Comparison of ENCODE assay signal across 23 cellular contexts in the genomic region with DNA sequence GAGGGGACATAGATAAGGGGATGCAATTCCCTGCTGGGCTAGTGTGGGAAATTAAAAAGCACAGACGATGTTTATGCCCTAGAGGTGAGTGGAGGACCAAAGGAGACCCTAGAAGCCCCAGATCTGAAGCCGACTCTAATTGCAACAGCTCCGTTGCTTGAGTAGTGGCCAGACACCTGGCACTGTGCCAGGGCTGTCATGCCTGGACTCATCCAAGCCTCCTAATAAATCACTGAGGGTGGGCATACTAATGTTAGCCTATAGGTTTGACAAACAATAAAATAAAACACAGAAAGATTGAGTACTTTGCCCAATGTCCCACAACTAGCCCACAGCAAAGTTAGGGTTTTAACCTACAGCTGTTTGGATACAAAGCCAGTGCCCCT.
A peak's percentile ranks its signal among the peaks of the same experiment; 100 is the strongest.
DNase-seq lines count a peak whose midpoint lies in the region; ATAC-seq and TF ChIP-seq lines count a peak whose summit lies in the region.
"Had no signal": no experiment of that assay in that cellular context is flagged by ENCODE, and none has a peak within 500 bp of the region (broad histone marks: within the 10 kb centered on the region; RNA-seq: fewer than 3 reads in every experiment).

No MANE protein-coding gene starts in this region.

- H3K4me1 ChIP-seq in HEK293 (ENCODE audit: control insufficient read depth, insufficient read depth, low read length), result no peaks in the 10 kb centered on the region
- H3K4me1 ChIP-seq: BLaER1 had no signal

- ATAC-seq in activated CD4-positive, CD25-positive, alpha-beta regulatory T cell treated with anti-CD3 and anti-CD28 coated beads, Interleukin-2, amount 50 U/mL, for 24 hours, result no peak
- ATAC-seq: activated CD8-positive, alpha-beta T cell treated with anti-CD3 and anti-CD28 coated beads, Interleukin-2, amount 10 ng/mL, durations not matched to agents 7 days and 5 days had no signal

- TF ChIP-seq CTCF in HEK293 (tag by site-specific recombination; IDR thresholded peaks at IDR 0.05), result no peak

- H3K4me3 ChIP-seq in HEK293 (ENCODE audit: low read depth, low read length), result no peak overlapping the region
- H3K4me3 ChIP-seq: A549, BLaER1, cardiac muscle cell, hepatocyte, lung, SK-N-MC had no signal

- H3K36me3 ChIP-seq in HEK293 (ENCODE audit: control insufficient read depth in 2 of 2, insufficient read depth in 1 of 2, low read length in 2 of 2), result no peaks in the 10 kb centered on the region
- H3K36me3 ChIP-seq: BLaER1, cardiac muscle cell had no signal

- H3K9me3 ChIP-seq in HEK293 (ENCODE audit: control insufficient read depth, insufficient read depth, low read depth, low read length), result no peaks in the 10 kb centered on the region
- H3K9me3 ChIP-seq: A549, BLaER1 had no signal

- CTCF ChIA-PET in HEK293 (lab: Yijun Ruan, JAX), result interaction anchor here (0.7 to 2.4 kb wide), 5 partner anchors 11 to 909 kb away, joined by 3 to 9 read pairs (median 4); no protein-coding TSS in a partner anchor

- POLR2A ChIA-PET in HEK293 (lab: Yijun Ruan, JAX), result no interaction called here

- no peak overlapping the region for H3K27ac ChIP-seq in HEK293 (ENCODE audit: extremely low read depth, low read depth, low read length)
- H3K27ac ChIP-seq: BLaER1, cardiac muscle cell, epithelial cell of prostate, hepatocyte, KMS-11, SK-N-MC had no signal

- DNase-seq in NCI-H2196 (lab: John Stamatoyannopoulos, UW; ENCODE audit: unreplicated experiment), result peak; percentile 15
- no peak for DNase-seq in NCI-H2196 treated with DMSO at 0.1 percent for 48 hours (lab: John Stamatoyannopoulos, UW; ENCODE audit: unreplicated experiment)
- DNase-seq in NCI-H2227 treated with DMSO at 0.1 percent for 48 hours (lab: John Stamatoyannopoulos, UW), result peak; percentile 67
- DNase-seq in kidney tubule cell (ENCODE audit: low spot score), result peak; percentile 50
- no peak for DNase-seq in activated CD4-positive, CD25-positive, alpha-beta regulatory T cell (lab: John Stamatoyannopoulos, UW)
- DNase-seq in islet precursor cell, result no peak
- DNase-seq: activated B cell treated with CpG ODN at 0.5 μM for 24 hours; activated CD8-positive, alpha-beta T cell treated with anti-CD3 and anti-CD28 coated beads, Interleukin-2, amount 10 ng/mL, durations not matched to agents 7 days and 5 days; activated naive CD4-positive, alpha-beta T cell; activated T-cell treated with anti-CD3 and anti-CD28 coated beads, Interleukin-2, amount 50 U/mL, for 1 hour; foreskin fibroblast; NCI-H2107; T-helper 9 cell had no signal

TF ChIP-seq in HEK293, 187 proteins besides CTCF, POLR2A, EP300 and RAD21:
- TF ChIP-seq GLI2 (tag by site-specific recombination; IDR thresholded peaks at IDR 0.05; ENCODE audit: borderline replicate concordance, low read depth) (peak; percentile 8; the same call in 1 of the 2 replicates), ZBTB21 (tag by site-specific recombination; IDR thresholded peaks at IDR 0.05) (no peak), ZNF776 (tag by site-specific recombination; IDR thresholded peaks at IDR 0.05; ENCODE audit: borderline replicate concordance) (peak; percentile 34; the same call in 1 of the 2 replicates), ZNF558 (tag by site-specific recombination; IDR thresholded peaks at IDR 0.05) (0 out of 2 replicates have a peak, but pooled peaks have one; percentile 18), ZNF184 (tag by site-specific recombination; IDR thresholded peaks at IDR 0.05) (peak; percentile 82; the same call in 1 of the 2 replicates), ZNF626 (tag by site-specific recombination; IDR thresholded peaks at IDR 0.05) (peak; percentile 67; the same call in 1 of the 2 replicates), ZNF529 (tag by site-specific recombination; IDR thresholded peaks at IDR 0.05; ENCODE audit: insufficient replicate concordance) (no peak), SP7 (tag by site-specific recombination; IDR thresholded peaks at IDR 0.05) (peak; percentile 44; the same call in 1 of the 2 replicates), ZNF133 (tag by site-specific recombination; IDR thresholded peaks at IDR 0.05) (no peak), ZNF677 (tag by site-specific recombination; IDR thresholded peaks at IDR 0.05) (0 out of 2 replicates have a peak, but pooled peaks have one; percentile 26), ZBTB49 (tag by site-specific recombination; IDR thresholded peaks at IDR 0.05; ENCODE audit: low read depth) (no peak), ZNF549 (tag by site-specific recombination; IDR thresholded peaks at IDR 0.05) (0 out of 2 replicates have a peak, but pooled peaks have one; percentile 36), KLF10 (tag by site-specific recombination; IDR thresholded peaks at IDR 0.05) (peak; percentile 52), ZNF660 (tag by site-specific recombination; IDR thresholded peaks at IDR 0.05) (peak; percentile 87), ZNF544 (tag by site-specific recombination; IDR thresholded peaks at IDR 0.05) (peak; percentile 66; the same call in 1 of the 2 replicates), ZNF561 (tag by site-specific recombination; IDR thresholded peaks at IDR 0.05; ENCODE audit: borderline replicate concordance) (peak; percentile 89; the same call in 1 of the 2 replicates), ZNF37A (tag by site-specific recombination; IDR thresholded peaks at IDR 0.05) (peak; percentile 70; the same call in 1 of the 2 replicates), ZNF214 (tag by site-specific recombination; IDR thresholded peaks at IDR 0.05; ENCODE audit: borderline replicate concordance) (peak; percentile 53; the same call in 1 of the 2 replicates), ZNF785 (tag by site-specific recombination; IDR thresholded peaks at IDR 0.05) (no peak)
- TF ChIP-seq, protein P1, sequence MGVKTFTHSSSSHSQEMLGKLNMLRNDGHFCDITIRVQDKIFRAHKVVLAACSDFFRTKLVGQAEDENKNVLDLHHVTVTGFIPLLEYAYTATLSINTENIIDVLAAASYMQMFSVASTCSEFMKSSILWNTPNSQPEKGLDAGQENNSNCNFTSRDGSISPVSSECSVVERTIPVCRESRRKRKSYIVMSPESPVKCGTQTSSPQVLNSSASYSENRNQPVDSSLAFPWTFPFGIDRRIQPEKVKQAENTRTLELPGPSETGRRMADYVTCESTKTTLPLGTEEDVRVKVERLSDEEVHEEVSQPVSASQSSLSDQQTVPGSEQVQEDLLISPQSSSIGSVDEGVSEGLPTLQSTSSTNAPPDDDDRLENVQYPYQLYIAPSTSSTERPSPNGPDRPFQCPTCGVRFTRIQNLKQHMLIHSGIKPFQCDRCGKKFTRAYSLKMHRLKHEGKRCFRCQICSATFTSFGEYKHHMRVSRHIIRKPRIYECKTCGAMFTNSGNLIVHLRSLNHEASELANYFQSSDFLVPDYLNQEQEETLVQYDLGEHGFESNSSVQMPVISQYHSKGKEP (tag by site-specific recombination; IDR thresholded peaks at IDR 0.05), result peak; percentile 74
- TF ChIP-seq, protein P2, sequence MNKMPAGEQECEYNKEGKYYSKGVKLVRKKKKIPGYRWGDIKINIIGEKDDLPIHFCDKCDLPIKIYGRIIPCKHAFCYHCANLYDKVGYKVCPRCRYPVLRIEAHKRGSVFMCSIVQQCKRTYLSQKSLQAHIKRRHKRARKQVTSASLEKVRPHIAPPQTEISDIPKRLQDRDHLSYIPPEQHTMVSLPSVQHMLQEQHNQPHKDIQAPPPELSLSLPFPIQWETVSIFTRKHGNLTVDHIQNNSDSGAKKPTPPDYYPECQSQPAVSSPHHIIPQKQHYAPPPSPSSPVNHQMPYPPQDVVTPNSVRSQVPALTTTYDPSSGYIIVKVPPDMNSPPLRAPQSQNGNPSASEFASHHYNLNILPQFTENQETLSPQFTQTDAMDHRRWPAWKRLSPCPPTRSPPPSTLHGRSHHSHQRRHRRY (tag by site-specific recombination; IDR thresholded peaks at IDR 0.05), result no peak

Comparison
In these comparisons a context has a peak if more than half of its experiments do, and no peak if none do; other contexts are left out.
1. DNase-seq: peak in NCI-H2196 (single experiment), NCI-H2227 treated with DMSO at 0.1 percent for 48 hours (single experiment) and kidney tubule cell (single experiment); none in NCI-H2196 treated with DMSO at 0.1 percent for 48 hours (single experiment), activated CD4-positive, CD25-positive, alpha-beta regulatory T cell (0 of 4) and islet precursor cell (single experiment).